Comparison of ENCODE assay signal across 17 cellular contexts in genomic region chr12:96230646-96231045, GRCh38.
"Had no signal": no experiment of that assay in that cellular context is flagged by ENCODE, and none has a peak within 500 bp of the region (broad histone marks: within the 10 kb centered on the region; RNA-seq: fewer than 3 reads in every experiment).

No MANE protein-coding gene starts in this region.

- H3K4me1 ChIP-seq: parathyroid adenoma had no signal

- H3K27me3 ChIP-seq: heart right ventricle, neutrophil, suprapubic skin had no signal

- H3K9me3 ChIP-seq: heart right ventricle, left ventricle myocardium inferior, neutrophil, suprapubic skin had no signal

- H3K27ac ChIP-seq: epithelial cell of prostate, left ventricle myocardium inferior, neutrophil, parathyroid adenoma, suprapubic skin had no signal

- H3K9ac ChIP-seq: parathyroid adenoma had no signal

- ATAC-seq: activated CD4-positive, CD25-positive, alpha-beta regulatory T cell treated with anti-CD3 and anti-CD28 coated beads, Interleukin-2, amount 50 U/mL, for 24 hours; effector memory CD8-positive, alpha-beta T cell; heart right ventricle; natural killer cell had no signal

- H3K4me3 ChIP-seq: heart right ventricle, left ventricle myocardium inferior, suprapubic skin had no signal

- DNase-seq: activated CD4-positive, alpha-beta T cell treated with anti-CD3 and anti-CD28 coated beads, Interleukin-2, amount 10 ng/mL, durations not matched to agents 7 days and 5 days; activated CD8-positive, alpha-beta memory T cell treated with anti-CD3 and anti-CD28 coated beads, Interleukin-2, amount 50 U/mL, for 48 hours; activated gamma-delta T cell treated with Interleukin-2 at 50 U/mL for 16 hours; amniotic stem cell; effector memory CD8-positive, alpha-beta T cell; heart right ventricle; immature natural killer cell; kidney glomerular epithelial cell; left ventricle myocardium inferior; natural killer cell; stimulated activated CD4-positive, alpha-beta T cell treated with anti-CD3 and anti-CD28 coated beads, Interleukin-1b, Interleukin-23, amount 100 ng/mL, for 48 hours; trophoblast cell had no signal

- H3K36me3 ChIP-seq: neutrophil had no signal
